In genomic region chr3:177317247-177317646, GRCh38 we compare ENCODE assay signal across 26 cellular contexts.
"Had no signal": no experiment of that assay in that cellular context is flagged by ENCODE, and none has a peak within 500 bp of the region (broad histone marks: within the 10 kb centered on the region; RNA-seq: fewer than 3 reads in every experiment).

No MANE protein-coding gene starts in this region.

- ATAC-seq: heart right ventricle, upper lobe of right lung, WTC11 had no signal

- H3K27ac Mint-ChIP-seq: activated CD4-positive, alpha-beta T cell treated with anti-CD3 and anti-CD28 coated beads for 36 hours; activated naive CD4-positive, alpha-beta T cell treated with anti-CD3 and anti-CD28 coated beads for 36 hours; neural progenitor cell; progenitor cell of endocrine pancreas; WTC11 had no signal

- H3K27me3 Mint-ChIP-seq: progenitor cell of endocrine pancreas had no signal

- H3K36me3 ChIP-seq: ascending aorta, brain microvascular endothelial cell, heart right ventricle, neural progenitor cell, thyroid gland, upper lobe of right lung had no signal

- DNase-seq: activated CD4-positive, alpha-beta T cell treated with anti-CD3 and anti-CD28 coated beads, Interleukin-2, amount 50 U/mL, for 4 hours; activated effector memory CD4-positive, alpha-beta T cell treated with Interleukin-2 at 50 U/mL for 16 hours; activated naive CD4-positive, alpha-beta T cell treated with anti-CD3 and anti-CD28 coated beads for 36 hours; activated T-cell treated with anti-CD3 and anti-CD28 coated beads, Interleukin-2, amount 50 U/mL, for 48 hours; brain microvascular endothelial cell; central memory CD4-positive, alpha-beta T cell; dermis blood vessel endothelial cell; effector CD8-positive, alpha-beta T cell; erythroblast; foreskin fibroblast; heart right ventricle; left colon; mesenchymal stem cell; retina; stimulated activated CD4-positive, alpha-beta T cell treated with anti-CD3 and anti-CD28 coated beads, Interleukin-4, amount 100 ng/mL, for 1 hour; stimulated activated naive CD4-positive, alpha-beta T cell treated with Interleukin-2 at 50 U/mL for 16 hours; substantia nigra; T-helper 9 cell; upper lobe of right lung had no signal

- H3K9ac ChIP-seq: neural progenitor cell had no signal

- H3K4me3 Mint-ChIP-seq: activated CD4-positive, alpha-beta T cell treated with anti-CD3 and anti-CD28 coated beads for 36 hours; activated naive CD4-positive, alpha-beta T cell treated with anti-CD3 and anti-CD28 coated beads for 36 hours; neural progenitor cell; WTC11 had no signal

- H3K4me1 ChIP-seq: neural progenitor cell, upper lobe of right lung had no signal

- H3K9me3 ChIP-seq: ascending aorta, thyroid gland, upper lobe of right lung had no signal

- H3K4me3 ChIP-seq: ascending aorta, heart right ventricle, neural progenitor cell, thyroid gland, upper lobe of right lung had no signal

- H3K27ac ChIP-seq: ascending aorta, brain microvascular endothelial cell, heart right ventricle, neural progenitor cell, thyroid gland, upper lobe of right lung had no signal

- H2AFZ ChIP-seq: neural progenitor cell had no signal

- H3K27me3 ChIP-seq: ascending aorta, brain microvascular endothelial cell, heart right ventricle, neural progenitor cell, thyroid gland, upper lobe of right lung had no signal

- H3K4me2 ChIP-seq: neural progenitor cell had no signal

- FAIRE-seq: keratinocyte had no signal
